ENCODE assay signal across 16 cellular contexts in genomic region chr20:50372770-50373088, GRCh38.
DNase-seq lines count a peak whose midpoint lies in the region; ATAC-seq and TF ChIP-seq lines count a peak whose summit lies in the region.
"Had no signal": no experiment of that assay in that cellular context is flagged by ENCODE, and none has a peak within 500 bp of the region (broad histone marks: within the 10 kb centered on the region; RNA-seq: fewer than 3 reads in every experiment).

No MANE protein-coding gene starts in this region.

- no peak overlapping the region for H3K4me3 ChIP-seq in psoas muscle
- H3K4me3 ChIP-seq: ovary, spleen had no signal

- DNase-seq in NCI-H2171 treated with DMSO at 0.1 percent for 48 hours (lab: John Stamatoyannopoulos, UW) (peak; percentile 21), NCI-H2171 (lab: John Stamatoyannopoulos, UW) (no peak), NCI-H2196 (lab: John Stamatoyannopoulos, UW; ENCODE audit: unreplicated experiment) (peak; percentile 27), chondrocyte (ENCODE audit: low spot score) (peak; percentile 38), psoas muscle (no peak), superior temporal gyrus (ENCODE audit: extremely low spot score) (no peak)
- DNase-seq: activated CD4-positive, alpha-beta T cell treated with anti-CD3 and anti-CD28 coated beads for 4 hours; activated T-cell treated with anti-CD3 and anti-CD28 coated beads, Interleukin-2, amount 50 U/mL, for 1 hour; NCI-H1436; ovary; spleen had no signal

- WGBS in psoas muscle, 3 donors, result 19 to 34% (median 20%) methylated on average over 3 of the region's 3 CpGs

- H3K4me1 ChIP-seq in psoas muscle, result peaks cover 15% of the 10 kb centered on the region

- no peak overlapping the region for H3K27ac Mint-ChIP-seq in chondrocyte (ENCODE audit: unreplicated experiment)
- H3K27ac Mint-ChIP-seq: IgD-negative memory B cell; memory B cell; T-helper 1 cell treated with Interleukin-12 subunit alpha and Interleukin-12 subunit beta and Interleukin-4 antibody, amounts not matched to agents 30 μg/mL and 1 μg/mL, for 36 hours had no signal

- peak; percentile 47 to 63 (median 48) for ATAC-seq in psoas muscle
- ATAC-seq in HG02642 (IDR thresholded peaks at IDR 0.05; ENCODE audit: poor library complexity, unreplicated experiment), result no peak
- ATAC-seq in GM18511 (IDR thresholded peaks at IDR 0.05; ENCODE audit: unreplicated experiment), result no peak

- intact Hi-C loops in psoas muscle (cut with DNase I), result no loop called here

- H3K27me3 Mint-ChIP-seq in chondrocyte (ENCODE audit: low read depth), result no peaks in the 10 kb centered on the region

- no peaks in the 10 kb centered on the region for H3K27me3 ChIP-seq in psoas muscle (ENCODE audit: insufficient read depth in 3 of 3, low read length in 2 of 3)
- H3K27me3 ChIP-seq: ovary had no signal

- H3K9me3 ChIP-seq in psoas muscle, result no peaks in the 10 kb centered on the region
- H3K9me3 ChIP-seq: ovary, spleen had no signal

- H3K4me3 Mint-ChIP-seq in chondrocyte (ENCODE audit: unreplicated experiment), result no peak overlapping the region
- H3K4me3 Mint-ChIP-seq: IgD-negative memory B cell; memory B cell; T-helper 1 cell treated with Interleukin-12 subunit alpha and Interleukin-12 subunit beta and Interleukin-4 antibody, amounts not matched to agents 30 μg/mL and 1 μg/mL, for 36 hours had no signal

- no peak for TF ChIP-seq CTCF in chondrocyte (IDR thresholded peaks at IDR 0.05)
- no peak for TF ChIP-seq CTCF in psoas muscle (IDR thresholded peaks at IDR 0.05)

- H3K36me3 ChIP-seq in psoas muscle (ENCODE audit: insufficient read depth in 1 of 2, low read depth in 1 of 2), result no peaks in the 10 kb centered on the region
- H3K36me3 ChIP-seq: ovary, spleen had no signal

- H3K9me3 Mint-ChIP-seq in chondrocyte (ENCODE audit: low read depth), result no peaks in the 10 kb centered on the region
- H3K9me3 Mint-ChIP-seq: memory B cell; T-helper 1 cell treated with Interleukin-12 subunit alpha and Interleukin-12 subunit beta and Interleukin-4 antibody, amounts not matched to agents 30 μg/mL and 1 μg/mL, for 36 hours had no signal

- H3K36me3 Mint-ChIP-seq in chondrocyte (ENCODE audit: low read depth), result no peaks in the 10 kb centered on the region
- H3K36me3 Mint-ChIP-seq: IgD-negative memory B cell, memory B cell had no signal

- H3K27ac ChIP-seq in psoas muscle, result no peak overlapping the region
- H3K27ac ChIP-seq: ovary, spleen had no signal

- H3K4me1 Mint-ChIP-seq in chondrocyte (ENCODE audit: low read depth), result peaks cover 24% of the 10 kb centered on the region
- H3K4me1 Mint-ChIP-seq: memory B cell had no signal

Comparison
In these comparisons a context has a peak if more than half of its experiments do, and no peak if none do; other contexts are left out.
1. DNase-seq: peak in NCI-H2171 treated with DMSO at 0.1 percent for 48 hours (single experiment), NCI-H2196 (single experiment) and chondrocyte (single experiment); none in NCI-H2171 (single experiment), psoas muscle (0 of 2) and superior temporal gyrus (single experiment).
2. ATAC-seq: peak in psoas muscle (4 of 4); none in HG02642 (single experiment) and GM18511 (single experiment).